In genomic region chr6:69392745-69393144, GRCh38 we compare ENCODE assay signal across 2 cellular contexts.
TF ChIP-seq lines count a peak whose summit lies in the region.

No MANE protein-coding gene starts in this region.

TF ChIP-seq in H1, 55 proteins besides CTCF, POLR2A, EP300 and RAD21 (continued from another document):
- TF ChIP-seq ATF2 (IDR thresholded peaks at IDR 0.05; ENCODE audit: low read length) (no peak), POLR2AphosphoS5 (IDR thresholded peaks at IDR 0.05; ENCODE audit: low read depth, low read length) (no peak), BRCA1 (IDR thresholded peaks at IDR 0.05; ENCODE audit: low read depth, low read length) (no peak), CREB1 (IDR thresholded peaks at IDR 0.05) (no peak), JUN (IDR thresholded peaks at IDR 0.05; ENCODE audit: low read depth, low read length) (no peak), SRF (IDR thresholded peaks at IDR 0.05; ENCODE audit: low read depth, low read length) (no peak), KDM4A (IDR thresholded peaks at IDR 0.05; ENCODE audit: low read depth, low read length, severe bottlenecking) (no peak), BACH1 (IDR thresholded peaks at IDR 0.05; ENCODE audit: low read length) (no peak), ASH2L (IDR thresholded peaks at IDR 0.05; ENCODE audit: low read length) (no peak), EZH2 (IDR thresholded peaks at IDR 0.05; ENCODE audit: low read depth, low read length, severe bottlenecking) (no peak), KDM1A (IDR thresholded peaks at IDR 0.05; ENCODE audit: borderline replicate concordance, low read length) (no peak), HDAC2 (IDR thresholded peaks at IDR 0.05; ENCODE audit: borderline replicate concordance in 1 of 2, low read depth in 2 of 2, low read length in 2 of 2) (no peak)
TF ChIP-seq in H1: peak in this region for 0.

TF ChIP-seq in WTC11, 78 proteins besides CTCF, POLR2A, EP300 and RAD21 (continued from another document):
- no peak for TF ChIP-seq FOXP4 (CRISPR knock-in tag; IDR thresholded peaks at IDR 0.05)
- no peak for TF ChIP-seq GABPB1 (CRISPR knock-in tag; IDR thresholded peaks at IDR 0.05)
- TF ChIP-seq NR2C2 (CRISPR knock-in tag; IDR thresholded peaks at IDR 0.05) = no peak
- TF ChIP-seq PREB (CRISPR knock-in tag; IDR thresholded peaks at IDR 0.05; ENCODE audit: borderline replicate concordance) = no peak
- TF ChIP-seq TEAD1 (CRISPR knock-in tag; IDR thresholded peaks at IDR 0.05) = no peak
- TF ChIP-seq AFF4 (CRISPR knock-in tag; IDR thresholded peaks at IDR 0.05; ENCODE audit: borderline replicate concordance) = no peak
- no peak for TF ChIP-seq RORB (CRISPR knock-in tag; IDR thresholded peaks at IDR 0.05)
- TF ChIP-seq ZNF532 (CRISPR knock-in tag; IDR thresholded peaks at IDR 0.05; ENCODE audit: borderline replicate concordance) = no peak
- TF ChIP-seq TP53 (CRISPR knock-in tag; IDR thresholded peaks at IDR 0.05) = no peak
- no peak for TF ChIP-seq E2F1 (CRISPR knock-in tag; IDR thresholded peaks at IDR 0.05)
- no peak for TF ChIP-seq MYBL2 (CRISPR knock-in tag; IDR thresholded peaks at IDR 0.05)
- no peak for TF ChIP-seq MLX (CRISPR knock-in tag; IDR thresholded peaks at IDR 0.05)
- no peak for TF ChIP-seq ZNF219 (CRISPR knock-in tag; IDR thresholded peaks at IDR 0.05; ENCODE audit: borderline replicate concordance)
